In the genomic region with DNA sequence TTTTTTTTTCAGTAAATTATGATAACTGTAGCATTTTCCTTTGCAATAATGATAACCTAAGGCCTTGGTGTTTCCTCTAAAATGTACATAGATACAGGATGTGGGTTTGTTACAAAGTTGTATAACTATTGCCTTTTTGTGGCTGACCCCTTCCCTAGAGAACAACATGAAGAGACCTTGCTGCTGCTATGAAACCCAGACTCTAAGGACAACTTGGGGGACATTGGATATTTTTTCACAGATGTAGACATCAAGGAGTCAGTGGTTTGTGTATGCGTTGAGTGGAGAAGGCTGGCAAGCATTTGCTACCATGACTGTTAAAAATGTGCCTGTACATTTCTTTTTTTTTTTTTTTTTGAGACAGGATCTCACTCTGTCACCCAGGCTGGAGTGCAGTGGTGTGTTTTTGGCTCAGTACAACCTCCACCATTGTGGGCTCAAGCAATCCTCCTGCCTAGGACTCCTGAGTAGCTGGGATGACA, we compare ENCODE assay signal across 12 cellular contexts. TPM values are rescaled to one million over a fixed set of nuclear protein-coding genes. Genes with fewer than 3 reads are reported as not detected.
DNase-seq lines count a peak whose midpoint lies in the region; ATAC-seq, FAIRE-seq and TF ChIP-seq lines count a peak whose summit lies in the region.
"Had no signal": no experiment of that assay in that cellular context is flagged by ENCODE, and none has a peak within 500 bp of the region (broad histone marks: within the 10 kb centered on the region; RNA-seq: fewer than 3 reads in every experiment).

No MANE protein-coding gene starts in this region.

- peak overlapping the region; percentile 13; the same call in 1 of the 2 replicates for H3K9ac ChIP-seq in DND-41 (ENCODE audit: low read depth, low read length)
- H3K9ac ChIP-seq in SK-N-SH, result peak overlapping the region; percentile 8; the same call in 1 of the 2 replicates
- H3K9ac ChIP-seq in endothelial cell of umbilical vein (replicated peaks; ENCODE audit: extremely low read depth, insufficient read depth, low read length), result no peak overlapping the region

- H3K4me3 Mint-ChIP-seq in osteocyte (ENCODE audit: unreplicated experiment), result no peak overlapping the region
- H3K4me3 Mint-ChIP-seq: GM23338 had no signal

- POLR2A ChIA-PET in SK-N-SH (lab: Yijun Ruan, JAX), result no interaction called here
- POLR2A ChIA-PET in endothelial cell of umbilical vein (lab: Charles Lee), result interaction anchor here (1.0 kb wide), 1 partner anchor 12 kb away, joined by 8 read pairs; no protein-coding TSS in a partner anchor

- H3K36me3 ChIP-seq in DND-41 (ENCODE audit: insufficient read depth, low read length), result peaks cover 27% of the 10 kb centered on the region
- H3K36me3 ChIP-seq in SK-N-SH (replicated peaks in 1 of 2; ENCODE audit: control insufficient read depth in 1 of 2, insufficient read depth in 2 of 2, low read length in 1 of 2), result peaks cover 4 to 7% of the 10 kb centered on the region in 2 experiments
- peaks cover 3 to 7% of the 10 kb centered on the region in 2 experiments for H3K36me3 ChIP-seq in endothelial cell of umbilical vein (ENCODE audit: control insufficient read depth in 2 of 2, extremely low read depth in 1 of 2, insufficient read depth in 2 of 2, low read length in 2 of 2)

- H3K4me1 ChIP-seq in DND-41 (ENCODE audit: insufficient read depth, low read length) (peaks cover 34% of the 10 kb centered on the region), SK-N-SH (ENCODE audit: control insufficient read depth in 1 of 2, insufficient read depth in 2 of 2, low read depth in 1 of 2, low read length in 1 of 2) (peaks cover 0 to 24% of the 10 kb centered on the region in 2 experiments; a peak in 2 of 4 replicates), endothelial cell of umbilical vein (ENCODE audit: control insufficient read depth, extremely low read depth, insufficient read depth, low read length) (peaks cover 15% of the 10 kb centered on the region)

- peaks cover 4% of the 10 kb centered on the region for H3K36me3 Mint-ChIP-seq in osteocyte (ENCODE audit: unreplicated experiment)

- peak overlapping the region; percentile 67 for H3K27ac ChIP-seq in DND-41 (ENCODE audit: low read length)
- H3K27ac ChIP-seq in SK-N-SH (ENCODE audit: low read depth in 2 of 2, low read length in 1 of 2), result peak overlapping the region in 1 of 2 experiments; percentile 79; a peak in 2 of 4 replicates
- peak overlapping the region; percentile 21 for H3K27ac ChIP-seq in endothelial cell of umbilical vein (ENCODE audit: insufficient read depth, low read depth, low read length)

- peak overlapping the region; percentile 59 for H3K27ac Mint-ChIP-seq in osteocyte (ENCODE audit: unreplicated experiment)
- H3K27ac Mint-ChIP-seq: GM23338 had no signal

- H3K9me3 Mint-ChIP-seq in osteocyte (ENCODE audit: unreplicated experiment), result no peaks in the 10 kb centered on the region

- no peak for TF ChIP-seq EP300 in SK-N-SH (IDR thresholded peaks at IDR 0.05; ENCODE audit: borderline replicate concordance in 1 of 2, low read depth in 1 of 2, low read length in 1 of 2)

- intact Hi-C loops in endothelial cell of umbilical vein (cut with micrococcal nuclease), result no loop called here

- no peaks in the 10 kb centered on the region for H3K9me2 ChIP-seq in SK-N-SH

- no peaks in the 10 kb centered on the region for H3K27me3 Mint-ChIP-seq in osteocyte (ENCODE audit: unreplicated experiment)

- dilution Hi-C loops in endothelial cell of umbilical vein (cut with MboI; ENCODE audit: extremely low pct_ligation_motif_present, low sequenced_read_pairs), result no loop called here

- peaks cover 34% of the 10 kb centered on the region for H3F3A ChIP-seq in SK-N-SH (replicated peaks; ENCODE audit: insufficient read depth)

- H3K4me1 Mint-ChIP-seq in osteocyte (ENCODE audit: unreplicated experiment), result peaks cover 10% of the 10 kb centered on the region
- H3K4me1 Mint-ChIP-seq: GM23338 had no signal

- DNase-seq in DND-41 (peak; percentile 61), SK-N-SH (no peak), endothelial cell of umbilical vein (ENCODE audit: low read depth, low spot score) (peak; percentile 15), osteocyte (ENCODE audit: extremely low spot score, unreplicated experiment) (no peak), NCI-H2227 (lab: John Stamatoyannopoulos, UW; ENCODE audit: unreplicated experiment) (no peak), NCI-H1105 treated with DMSO at 0.1 percent for 48 hours (lab: John Stamatoyannopoulos, UW) (no peak), SKM-1 treated with dmso at 0.1 percent for 144 hours (lab: John Stamatoyannopoulos, UW; ENCODE audit: unreplicated experiment) (no peak)
- DNase-seq: activated CD4-positive, CD25-positive, alpha-beta regulatory T cell treated with anti-CD3 and anti-CD28 coated beads, Interleukin-2, amount 50 U/mL, for 72 hours; stimulated activated CD4-positive, alpha-beta T cell treated with anti-CD3 and anti-CD28 coated beads, Interleukin-4, amount 100 ng/mL, for 4 hours had no signal

- no peak overlapping the region for H3K4me3 ChIP-seq in DND-41 (ENCODE audit: low read depth in 1 of 2, low read length in 2 of 2)
- H3K4me3 ChIP-seq in SK-N-SH (ENCODE audit: low read depth in 2 of 2, low read length in 1 of 2), result no peak overlapping the region
- no peak overlapping the region for H3K4me3 ChIP-seq in endothelial cell of umbilical vein (replicated peaks in 1 of 3; ENCODE audit: insufficient read depth in 1 of 3, low read depth in 1 of 3, low read length in 3 of 3)
- H3K4me3 ChIP-seq: GM23338 had no signal

- no TSS peak for BruUV-seq in endothelial cell of umbilical vein (replicated peaks; lab: Mats Ljungman, UMichigan)

- ATAC-seq in DND-41 (ENCODE audit: insufficient read depth, low read depth), result peak; percentile 87
- no peak for ATAC-seq in HG03108 (IDR thresholded peaks at IDR 0.05; ENCODE audit: unreplicated experiment)
- ATAC-seq: GM23338 had no signal

- H4K20me1 ChIP-seq in DND-41 (ENCODE audit: insufficient read depth, low read length) (peaks cover 13% of the 10 kb centered on the region; the same call in 1 of the 2 replicates), SK-N-SH (ENCODE audit: insufficient read depth) (no peaks in the 10 kb centered on the region), endothelial cell of umbilical vein (replicated peaks; ENCODE audit: control insufficient read depth, extremely low read depth, insufficient read depth, low read length) (no peaks in the 10 kb centered on the region)

- H3K9me1 ChIP-seq in endothelial cell of umbilical vein (replicated peaks; ENCODE audit: control insufficient read depth, extremely low read depth, insufficient read depth, low read length), result no peaks in the 10 kb centered on the region

- H3K27me3 ChIP-seq in DND-41 (ENCODE audit: insufficient read depth, low read length, poor library complexity), result no peaks in the 10 kb centered on the region
- no peaks in the 10 kb centered on the region for H3K27me3 ChIP-seq in SK-N-SH (ENCODE audit: insufficient read depth)
- H3K27me3 ChIP-seq in endothelial cell of umbilical vein (ENCODE audit: control insufficient read depth in 2 of 2, insufficient read depth in 2 of 2, low read length in 2 of 2), result no peaks in the 10 kb centered on the region

- TF ChIP-seq CTCF in DND-41 (IDR thresholded peaks at IDR 0.05; ENCODE audit: borderline replicate concordance, extremely low read depth, low read length, poor library complexity, severe bottlenecking), result no peak
- TF ChIP-seq CTCF in SK-N-SH (IDR thresholded peaks at IDR 0.05), result no peak
- TF ChIP-seq CTCF in endothelial cell of umbilical vein (IDR thresholded peaks at IDR 0.05; ENCODE audit: extremely low read depth in 1 of 2, insufficient read depth in 1 of 2, low read depth in 1 of 2, low read length in 2 of 2), result no peak
- no peak for TF ChIP-seq CTCF in osteocyte (IDR thresholded peaks at IDR 0.05)

- H3K9me3 ChIP-seq in DND-41 (ENCODE audit: insufficient read depth, low read length, severe bottlenecking) (no peaks in the 10 kb centered on the region), SK-N-SH (no peaks in the 10 kb centered on the region), endothelial cell of umbilical vein (replicated peaks; ENCODE audit: control insufficient read depth, insufficient read depth, low read length) (no peaks in the 10 kb centered on the region)

- TF ChIP-seq POLR2A in endothelial cell of umbilical vein (IDR thresholded peaks at IDR 0.05; ENCODE audit: low read depth, low read length), result no peak

- CTCF ChIA-PET in SK-N-SH (lab: Yijun Ruan, JAX) (interaction anchor here (0.9 to 1.9 kb wide), 2 partner anchors 10 to 18 kb away, joined by 5 to 12 read pairs; no protein-coding TSS in a partner anchor), endothelial cell of umbilical vein (lab: Charles Lee) (interaction anchor here (1.0 to 2.7 kb wide), 5 partner anchors 11 to 60 kb away, joined by 3 to 31 read pairs (median 8); a partner anchor contains a TSS)

- FAIRE-seq in endothelial cell of umbilical vein (lab: Jason Lieb, UNC), result no peak
- FAIRE-seq: urothelium cell line had no signal

- 85% methylated on average over 1 of the region's 1 CpG for WGBS in SK-N-SH (ENCODE audit: low lambda C conversion rate)

- TF ChIP-seq RAD21 in SK-N-SH (IDR thresholded peaks at IDR 0.05; ENCODE audit: low read length), result no peak

- no peak overlapping the region for H2AFZ ChIP-seq in DND-41 (ENCODE audit: low read depth, low read length)
- H2AFZ ChIP-seq in SK-N-SH (ENCODE audit: low read depth), result no peak overlapping the region
- no peak overlapping the region for H2AFZ ChIP-seq in endothelial cell of umbilical vein (ENCODE audit: low read depth, low read length)
- H2AFZ ChIP-seq: GM23338 had no signal

- H3K4me2 ChIP-seq in DND-41 (ENCODE audit: insufficient read depth, low read length) (no peak overlapping the region; the same call in 1 of the 2 replicates), SK-N-SH (peak overlapping the region; percentile 32; the same call in 1 of the 2 replicates), endothelial cell of umbilical vein (ENCODE audit: insufficient read depth, low read length) (peak overlapping the region; percentile 12)
- H3K4me2 ChIP-seq: GM23338 had no signal

- H3K79me2 ChIP-seq in DND-41 (ENCODE audit: insufficient read depth, low read length), result peaks cover 26% of the 10 kb centered on the region
- peaks cover 73% of the 10 kb centered on the region for H3K79me2 ChIP-seq in SK-N-SH (ENCODE audit: insufficient read depth)
- peaks cover 26% of the 10 kb centered on the region for H3K79me2 ChIP-seq in endothelial cell of umbilical vein (ENCODE audit: control insufficient read depth, insufficient read depth, low read length)

RNA-seq across cellular contexts. Expression of a gene that starts 12.3 kb away (rescaled TPM):
- polyA plus RNA-seq in SK-N-SH (2012; rRNA removed) (65.1 and 75.5 TPM in 2 replicates), endothelial cell of umbilical vein (86.3 and 91.0 TPM in 2 replicates)
- polyA plus RNA-seq in SK-N-SH (2012; cell fraction: cytosol; rRNA removed), result 48.4 and 62.0 TPM in 2 replicates
- polyA plus RNA-seq in SK-N-SH (2012; cell fraction: nucleus; rRNA removed), result 62.6 and 64.9 TPM in 2 replicates
- total RNA-seq in endothelial cell of umbilical vein (80.7 and 92.6 TPM in 2 replicates), osteocyte (47.2 and 47.3 TPM in 2 replicates)
- 95.0 and 103 TPM in 2 replicates for polyA plus RNA-seq in endothelial cell of umbilical vein (2011; cell fraction: cytosol; rRNA removed)
- 48.7 and 63.5 TPM in 2 replicates for polyA plus RNA-seq in endothelial cell of umbilical vein (2011; cell fraction: nucleus; rRNA removed)
- polyA plus RNA-seq in endothelial cell of umbilical vein (2012), result 130 and 137 TPM in 2 replicates
- 68.9 and 81.3 TPM in 2 replicates for polyA minus RNA-seq in endothelial cell of umbilical vein
- polyA minus RNA-seq in endothelial cell of umbilical vein (2011; cell fraction: cytosol; rRNA and poly(A)+ RNA removed), result 18.0 TPM
- 14.4 and 18.9 TPM in 2 replicates for polyA minus RNA-seq in endothelial cell of umbilical vein (2011; cell fraction: nucleus; rRNA and poly(A)+ RNA removed)

RNA-seq across cellular contexts. Expression of a gene that starts 14.1 kb away (rescaled TPM):
- polyA plus RNA-seq in SK-N-SH (2012; rRNA removed), result 99.9 and 102 TPM in 2 replicates
- polyA plus RNA-seq in SK-N-SH (2012; cell fraction: cytosol; rRNA removed), result 50.3 and 72.4 TPM in 2 replicates
- 97.1 and 185 TPM in 2 replicates for polyA plus RNA-seq in SK-N-SH (2012; cell fraction: nucleus; rRNA removed)
- total RNA-seq in endothelial cell of umbilical vein, result 38.4 and 48.0 TPM in 2 replicates
- 84.4 and 101 TPM in 2 replicates for polyA plus RNA-seq in endothelial cell of umbilical vein
- polyA plus RNA-seq in endothelial cell of umbilical vein (2011; cell fraction: cytosol; rRNA removed), result 76.1 and 86.6 TPM in 2 replicates
- 50.3 and 65.3 TPM in 2 replicates for polyA plus RNA-seq in endothelial cell of umbilical vein (2011; cell fraction: nucleus; rRNA removed)
- 52.2 and 55.6 TPM in 2 replicates for polyA plus RNA-seq in endothelial cell of umbilical vein (2012)
- 45.8 and 55.4 TPM in 2 replicates for polyA minus RNA-seq in endothelial cell of umbilical vein
- 57.0 TPM for polyA minus RNA-seq in endothelial cell of umbilical vein (2011; cell fraction: cytosol; rRNA and poly(A)+ RNA removed)
- polyA minus RNA-seq in endothelial cell of umbilical vein (2011; cell fraction: nucleus; rRNA and poly(A)+ RNA removed), result 11.1 and 13.6 TPM in 2 replicates
- total RNA-seq in osteocyte, result 55.0 and 61.4 TPM in 2 replicates

RNA-seq across cellular contexts. Expression of a gene that starts 50.0 kb away (rescaled TPM):
- polyA plus RNA-seq in SK-N-SH (2012; rRNA removed) (19.4 and 30.2 TPM in 2 replicates), endothelial cell of umbilical vein (37.4 and 47.6 TPM in 2 replicates)
- 17.6 and 23.3 TPM in 2 replicates for polyA plus RNA-seq in SK-N-SH (2012; cell fraction: cytosol; rRNA removed)
- polyA plus RNA-seq in SK-N-SH (2012; cell fraction: nucleus; rRNA removed), result 33.9 and 39.3 TPM in 2 replicates
- total RNA-seq in endothelial cell of umbilical vein (22.4 and 33.9 TPM in 2 replicates), osteocyte (28.5 and 28.9 TPM in 2 replicates)
- polyA plus RNA-seq in endothelial cell of umbilical vein (2011; cell fraction: cytosol; rRNA removed), result 24.5 and 26.4 TPM in 2 replicates
- 21.8 and 25.6 TPM in 2 replicates for polyA plus RNA-seq in endothelial cell of umbilical vein (2011; cell fraction: nucleus; rRNA removed)
- polyA plus RNA-seq in endothelial cell of umbilical vein (2012), result 37.3 and 83.1 TPM in 2 replicates
- polyA minus RNA-seq in endothelial cell of umbilical vein, result 24.4 and 25.1 TPM in 2 replicates
- 7.5 TPM for polyA minus RNA-seq in endothelial cell of umbilical vein (2011; cell fraction: cytosol; rRNA and poly(A)+ RNA removed)
- 10.2 and 13.3 TPM in 2 replicates for polyA minus RNA-seq in endothelial cell of umbilical vein (2011; cell fraction: nucleus; rRNA and poly(A)+ RNA removed)

Comparison
In these comparisons a context has a peak if more than half of its experiments do, and no peak if none do; other contexts are left out.
1. DNase-seq: peak in DND-41 (single experiment) and endothelial cell of umbilical vein (single experiment); none in SK-N-SH (single experiment), osteocyte (single experiment), NCI-H2227 (single experiment), NCI-H1105 treated with DMSO at 0.1 percent for 48 hours (single experiment) and SKM-1 treated with dmso at 0.1 percent for 144 hours (single experiment).